ENCODE assay signal across 1 cellular context in genomic region chr1:24752305-24752704, GRCh38.
TF ChIP-seq lines count a peak whose summit lies in the region.

No MANE protein-coding gene starts in this region.

TF ChIP-seq in IMR-90, 13 proteins besides CTCF, POLR2A, EP300 and RAD21 (continued from another document):
- TF ChIP-seq ELK1 (IDR thresholded peaks at IDR 0.05; ENCODE audit: borderline replicate concordance, low read depth, low read length): no peak
- no peak for TF ChIP-seq CEBPB (IDR thresholded peaks at IDR 0.05; ENCODE audit: low read depth, low read length)
- no peak for TF ChIP-seq BHLHE40 (IDR thresholded peaks at IDR 0.05; ENCODE audit: low read depth, low read length)
- no peak for TF ChIP-seq NFE2L2 (IDR thresholded peaks at IDR 0.05; ENCODE audit: low read depth, low read length)
- TF ChIP-seq USF2 (IDR thresholded peaks at IDR 0.05; ENCODE audit: low read depth, low read length): no peak
- no peak for TF ChIP-seq MAFK (IDR thresholded peaks at IDR 0.05; ENCODE audit: low read depth, low read length)
TF ChIP-seq in IMR-90: peak in this region for 0.
